Comparison of ENCODE assay signal across 16 cellular contexts in genomic region chr2:125456851-125457250, GRCh38.
"Had no signal": no experiment of that assay in that cellular context is flagged by ENCODE, and none has a peak within 500 bp of the region (broad histone marks: within the 10 kb centered on the region; RNA-seq: fewer than 3 reads in every experiment).

No MANE protein-coding gene starts in this region.

- H3K4me3 Mint-ChIP-seq: activated CD4-positive, alpha-beta T cell treated with anti-CD3 and anti-CD28 coated beads for 36 hours; activated CD8-positive, alpha-beta T cell treated with anti-CD3 and anti-CD28 coated beads for 36 hours; activated naive CD4-positive, alpha-beta T cell treated with anti-CD3 and anti-CD28 coated beads, Interleukin-2, amount 50 U/mL, for 24 hours; activated T-cell treated with anti-CD3 and anti-CD28 coated beads, Interleukin-2, amount 50 U/mL, for 4 hours; endodermal cell; memory B cell; naive thymus-derived CD8-positive, alpha-beta T cell; stimulated activated naive CD8-positive, alpha-beta T cell treated with anti-CD3 and anti-CD28 coated beads, Interleukin-15, amount 100 ng/mL, for 72 hours had no signal

- H3K4me1 Mint-ChIP-seq: activated CD4-positive, alpha-beta T cell treated with anti-CD3 and anti-CD28 coated beads for 36 hours; activated naive CD4-positive, alpha-beta T cell treated with anti-CD3 and anti-CD28 coated beads, Interleukin-2, amount 50 U/mL, for 24 hours; endodermal cell; memory B cell; naive thymus-derived CD8-positive, alpha-beta T cell; stimulated activated naive CD8-positive, alpha-beta T cell treated with anti-CD3 and anti-CD28 coated beads, Interleukin-15, amount 100 ng/mL, for 72 hours had no signal

- H3K27ac Mint-ChIP-seq: activated CD4-positive, alpha-beta T cell treated with anti-CD3 and anti-CD28 coated beads for 36 hours; activated CD8-positive, alpha-beta T cell treated with anti-CD3 and anti-CD28 coated beads for 36 hours; activated naive CD4-positive, alpha-beta T cell treated with anti-CD3 and anti-CD28 coated beads, Interleukin-2, amount 50 U/mL, for 24 hours; endodermal cell; memory B cell; naive thymus-derived CD8-positive, alpha-beta T cell; stimulated activated naive CD8-positive, alpha-beta T cell treated with anti-CD3 and anti-CD28 coated beads, Interleukin-15, amount 100 ng/mL, for 72 hours had no signal

- H3K36me3 ChIP-seq: thoracic aorta had no signal

- H3K27ac ChIP-seq: dorsolateral prefrontal cortex, parathyroid adenoma, thoracic aorta had no signal

- ATAC-seq: activated CD4-positive, alpha-beta T cell treated with anti-CD3 and anti-CD28 coated beads for 36 hours; activated CD8-positive, alpha-beta T cell treated with anti-CD3 and anti-CD28 coated beads for 36 hours; activated T-cell treated with anti-CD3 and anti-CD28 coated beads, Interleukin-2, amount 50 U/mL, for 4 hours; left colon; mucosa of descending colon; naive thymus-derived CD8-positive, alpha-beta T cell; stimulated activated naive CD8-positive, alpha-beta T cell treated with anti-CD3 and anti-CD28 coated beads, Interleukin-15, amount 100 ng/mL, for 72 hours had no signal

- H3K36me3 Mint-ChIP-seq: activated naive CD4-positive, alpha-beta T cell treated with anti-CD3 and anti-CD28 coated beads, Interleukin-2, amount 50 U/mL, for 24 hours; memory B cell; naive thymus-derived CD8-positive, alpha-beta T cell had no signal

- H3K9me3 ChIP-seq: mucosa of descending colon, thoracic aorta had no signal

- DNase-seq: activated CD4-positive, alpha-beta T cell treated with anti-CD3 and anti-CD28 coated beads for 36 hours; activated CD8-positive, alpha-beta T cell treated with anti-CD3 and anti-CD28 coated beads for 36 hours; activated effector memory CD4-positive, alpha-beta T cell treated with Interleukin-2 at 50 U/mL for 16 hours; activated T-cell treated with anti-CD3 and anti-CD28 coated beads, Interleukin-2, amount 50 U/mL, for 4 hours; dorsolateral prefrontal cortex; endodermal cell; erythroblast; left colon; mucosa of descending colon; naive thymus-derived CD8-positive, alpha-beta T cell; stimulated activated CD4-positive, alpha-beta T cell treated with anti-CD3 and anti-CD28 coated beads, Interleukin-1b, Interleukin-23, amount 100 ng/mL, for 48 hours; stimulated activated naive CD8-positive, alpha-beta T cell treated with anti-CD3 and anti-CD28 coated beads, Interleukin-15, amount 100 ng/mL, for 72 hours had no signal

- H3K9me3 Mint-ChIP-seq: endodermal cell had no signal

- H3K4me3 ChIP-seq: dorsolateral prefrontal cortex, mucosa of descending colon, thoracic aorta had no signal

- H3K4me1 ChIP-seq: parathyroid adenoma had no signal

- H3K27me3 Mint-ChIP-seq: activated CD4-positive, alpha-beta T cell treated with anti-CD3 and anti-CD28 coated beads for 36 hours; activated CD8-positive, alpha-beta T cell treated with anti-CD3 and anti-CD28 coated beads for 36 hours; activated naive CD4-positive, alpha-beta T cell treated with anti-CD3 and anti-CD28 coated beads, Interleukin-2, amount 50 U/mL, for 24 hours; memory B cell; stimulated activated naive CD8-positive, alpha-beta T cell treated with anti-CD3 and anti-CD28 coated beads, Interleukin-15, amount 100 ng/mL, for 72 hours had no signal
